In genomic region chr3:129052675-129053074, GRCh38 we compare ENCODE assay signal across 1 cellular context.
TF ChIP-seq lines count a peak whose summit lies in the region.

No MANE protein-coding gene starts in this region.

TF ChIP-seq in GM23338, 12 proteins besides CTCF, POLR2A, EP300 and RAD21:
- TF ChIP-seq ZNF462 (CRISPR knock-in tag; IDR thresholded peaks at IDR 0.05) (no peak), ZNF331 (CRISPR knock-in tag; IDR thresholded peaks at IDR 0.05; ENCODE audit: low read depth) (no peak), EZH2 (IDR thresholded peaks at IDR 0.05; ENCODE audit: low read depth, unreplicated experiment) (no peak), JUNB (IDR thresholded peaks at IDR 0.05; ENCODE audit: unreplicated experiment) (no peak), CREB1 (CRISPR knock-in tag; IDR thresholded peaks at IDR 0.05; ENCODE audit: low read depth) (no peak), POLR2AphosphoS5 (IDR thresholded peaks at IDR 0.05; ENCODE audit: low read depth) (no peak), STAT1 (IDR thresholded peaks at IDR 0.05; ENCODE audit: unreplicated experiment) (no peak), ZNF114 (CRISPR knock-in tag; IDR thresholded peaks at IDR 0.05) (no peak), EZH2phosphoT487 (IDR thresholded peaks at IDR 0.05; ENCODE audit: unreplicated experiment) (no peak), NANOG (IDR thresholded peaks at IDR 0.05; ENCODE audit: borderline replicate concordance) (no peak), REST (IDR thresholded peaks at IDR 0.05; ENCODE audit: unreplicated experiment) (no peak)
TF ChIP-seq in GM23338: peak in this region for 0.
